22 cellular contexts compared by ENCODE assay signal in the genomic region with DNA sequence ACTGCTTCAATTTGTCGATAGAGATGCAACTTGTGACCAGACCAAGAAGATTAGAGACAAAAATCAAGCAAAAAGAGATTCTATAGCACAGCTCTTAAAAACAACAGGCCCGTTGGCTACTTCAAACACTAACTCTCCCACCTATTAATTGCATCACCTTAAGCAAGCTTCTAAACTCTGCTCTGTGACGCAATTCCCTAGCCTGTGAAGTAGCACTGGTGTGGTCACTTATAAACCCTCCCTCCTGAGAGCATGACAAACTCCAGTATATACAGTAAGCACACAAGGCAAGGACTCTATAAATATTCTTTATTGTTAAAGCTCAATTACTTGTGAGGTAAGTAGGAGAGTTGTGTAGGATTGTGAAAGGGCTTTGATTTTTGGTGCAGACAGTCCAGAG.
DNase-seq lines count a peak whose midpoint lies in the region; ATAC-seq and TF ChIP-seq lines count a peak whose summit lies in the region.
"Had no signal": no experiment of that assay in that cellular context is flagged by ENCODE, and none has a peak within 500 bp of the region (broad histone marks: within the 10 kb centered on the region; RNA-seq: fewer than 3 reads in every experiment).

No MANE protein-coding gene starts in this region.

- H3K27ac ChIP-seq in suprapubic skin (no peak overlapping the region), left ventricle myocardium inferior (replicated peaks) (no peak overlapping the region)
- H3K27ac ChIP-seq: 22Rv1, heart right ventricle had no signal

- TF ChIP-seq POLR2A in suprapubic skin (IDR thresholded peaks at IDR 0.05): no peak

- TF ChIP-seq CTCF in fibroblast of mammary gland (conservative IDR thresholded peaks at IDR 0.05; ENCODE audit: control insufficient read depth, insufficient read depth, low read depth, low read length) (no peak), suprapubic skin (IDR thresholded peaks at IDR 0.05) (no peak), left ventricle myocardium inferior (IDR thresholded peaks at IDR 0.05; ENCODE audit: borderline replicate concordance) (no peak)

- ATAC-seq in HG03045 (IDR thresholded peaks at IDR 0.05; ENCODE audit: unreplicated experiment): no peak
- ATAC-seq: heart right ventricle; Right ventricle myocardium inferior; stimulated activated naive CD8-positive, alpha-beta T cell treated with anti-CD3 and anti-CD28 coated beads, Interleukin-15, amount 100 ng/mL, for 72 hours; T-helper 17 cell had no signal

- H3K27me3 ChIP-seq in suprapubic skin (no peaks in the 10 kb centered on the region), left ventricle myocardium inferior (ENCODE audit: low read depth) (no peaks in the 10 kb centered on the region)

- H3K4me1 ChIP-seq in suprapubic skin (no peaks in the 10 kb centered on the region), left ventricle myocardium inferior (no peaks in the 10 kb centered on the region)
- H3K4me1 ChIP-seq: Caco-2, heart right ventricle had no signal

- WGBS in suprapubic skin: 79% methylated on average over 3 of the region's 3 CpGs

- DNase-seq in DMS53 (lab: John Stamatoyannopoulos, UW): peak; percentile 7
- DNase-seq in DMS53 treated with DMSO at 0.1 percent for 48 hours (lab: John Stamatoyannopoulos, UW; ENCODE audit: unreplicated experiment): no peak
- peak; percentile 68 for DNase-seq in SKM-1 (lab: John Stamatoyannopoulos, UW; ENCODE audit: unreplicated experiment)
- peak; percentile 4 for DNase-seq in fibroblast of mammary gland (ENCODE audit: low read depth)
- peak; percentile 39 for DNase-seq in renal cortical epithelial cell (ENCODE audit: low read depth)
- DNase-seq in suprapubic skin (ENCODE audit: low spot score in 2 of 2): no peak
- DNase-seq in left ventricle myocardium inferior: no peak
- DNase-seq: activated CD4-positive, alpha-beta T cell treated with anti-CD3 and anti-CD28 coated beads, Interleukin-2, amount 50 U/mL, for 48 hours; activated naive CD4-positive, alpha-beta T cell treated with anti-CD3 and anti-CD28 coated beads for 36 hours; aorta; cerebellar nuclear complex; effector CD8-positive, alpha-beta T cell; heart right ventricle; NCI-H1694; NCI-H226; stimulated activated CD4-positive, alpha-beta T cell treated with anti-CD3 and anti-CD28 coated beads, Interleukin-2, amount 100 ng/mL, for 48 hours; stimulated activated naive CD8-positive, alpha-beta T cell treated with anti-CD3 and anti-CD28 coated beads, Interleukin-15, amount 100 ng/mL, for 72 hours; T-helper 17 cell had no signal

- no peaks in the 10 kb centered on the region for H3K36me3 ChIP-seq in suprapubic skin
- no peaks in the 10 kb centered on the region for H3K36me3 ChIP-seq in left ventricle myocardium inferior
- H3K36me3 ChIP-seq: heart right ventricle had no signal

- H3K9me3 ChIP-seq in suprapubic skin (no peaks in the 10 kb centered on the region), left ventricle myocardium inferior (replicated peaks) (no peaks in the 10 kb centered on the region)
- H3K9me3 ChIP-seq: Caco-2, heart right ventricle had no signal

- intact Hi-C loops in left ventricle myocardium inferior (cut with micrococcal nuclease): no loop called here

- H3K4me3 ChIP-seq in fibroblast of mammary gland (ENCODE audit: control insufficient read depth, low read depth, low read length) (no peak overlapping the region), suprapubic skin (no peak overlapping the region), left ventricle myocardium inferior (no peak overlapping the region)
- H3K4me3 ChIP-seq: heart right ventricle had no signal

- TF ChIP-seq EP300 in suprapubic skin (IDR thresholded peaks at IDR 0.05): no peak

Comparison
In these comparisons a context has a peak if more than half of its experiments do, and no peak if none do; other contexts are left out.
1. DNase-seq: peak in DMS53 (single experiment), SKM-1 (single experiment), fibroblast of mammary gland (single experiment) and renal cortical epithelial cell (single experiment); none in DMS53 treated with DMSO at 0.1 percent for 48 hours (single experiment), suprapubic skin (0 of 2) and left ventricle myocardium inferior (single experiment).